ENCODE assay signal across 22 cellular contexts in genomic region chr3:186989429-186989828, GRCh38. TPM values are rescaled to one million over a fixed set of nuclear protein-coding genes. Genes with fewer than 3 reads are reported as not detected.
DNase-seq lines count a peak whose midpoint lies in the region; ATAC-seq and TF ChIP-seq lines count a peak whose summit lies in the region.
"Had no signal": no experiment of that assay in that cellular context is flagged by ENCODE, and none has a peak within 500 bp of the region (broad histone marks: within the 10 kb centered on the region; RNA-seq: fewer than 3 reads in every experiment).

No MANE protein-coding gene starts in this region.

- no peak overlapping the region for H2BK12ac ChIP-seq in H9 (ENCODE audit: insufficient read length, low read depth, low read length)

- no peak for ATAC-seq in activated T-helper 17 cell treated with anti-CD3 and anti-CD28 coated beads, Interleukin-2, amount 50 U/mL, for 72 hours (replicated peaks)
- no peak for ATAC-seq in GM19397 (IDR thresholded peaks at IDR 0.05; ENCODE audit: unreplicated experiment)

- DNase-seq in activated CD4-positive, alpha-beta memory T cell treated with anti-CD3 and anti-CD28 coated beads for 36 hours: no peak
- no peak for DNase-seq in activated CD4-positive, alpha-beta memory T cell treated with anti-CD3 and anti-CD28 coated beads, Interleukin-2, amount 10 ng/mL, durations not matched to agents 7 days and 5 days
- DNase-seq in H9 (no peak), LoVo (ENCODE audit: low spot score) (no peak), AML-193 (lab: John Stamatoyannopoulos, UW) (no peak)
- DNase-seq: 8988T; activated CD4-positive, CD25-positive, alpha-beta regulatory T cell; activated naive CD8-positive, alpha-beta T cell treated with anti-CD3 and anti-CD28 coated beads for 36 hours; C1 segment of cervical spinal cord; DMS79; hypothalamus; KBM-7; NCI-H1417 treated with DMSO at 0.1 percent for 48 hours; NCI-H2171; NCI-H82; pancreas; T-helper 2 cell; upper lobe of left lung had no signal

- H3K79me1 ChIP-seq in H9 (ENCODE audit: insufficient read depth, low read depth, low read length, poor library complexity, severe bottlenecking): no peaks in the 10 kb centered on the region

- WGBS in H9 (ENCODE audit: extremely low coverage, insufficient read length, low lambda C conversion rate): no CpG with 5 or more reads among the region's 1 CpG

- no peak overlapping the region for H2AK5ac ChIP-seq in H9 (ENCODE audit: insufficient read length, low read length)

- no peaks in the 10 kb centered on the region for H3K36me3 ChIP-seq in neutrophil
- H3K36me3 ChIP-seq: pancreas, upper lobe of left lung had no signal

- H4K5ac ChIP-seq in H9 (ENCODE audit: insufficient read length, low read depth, low read length): no peak overlapping the region

- no peak overlapping the region for H2BK5ac ChIP-seq in H9 (ENCODE audit: insufficient read length, low read length)

- CTCF ChIA-PET in activated CD4-positive, alpha-beta memory T cell treated with anti-CD3 and anti-CD28 coated beads for 36 hours (lab: Charles Lee): interaction anchor here (0.7 to 1.8 kb wide), 7 partner anchors 10 to 150 kb away, joined by 3 to 8 read pairs (median 4); partner anchors contain the start of gene RPL39L
- CTCF ChIA-PET in activated CD4-positive, alpha-beta memory T cell treated with anti-CD3 and anti-CD28 coated beads, Interleukin-2, amount 10 ng/mL, durations not matched to agents 7 days and 5 days (lab: Charles Lee): interaction anchor here (0.7 to 2.2 kb wide), 5 partner anchors 9 to 176 kb away, joined by 3 to 7 read pairs (median 4); partner anchors contain the start of gene RPL39L

- no peaks in the 10 kb centered on the region for H3K27me3 Mint-ChIP-seq in activated CD4-positive, alpha-beta memory T cell treated with anti-CD3 and anti-CD28 coated beads for 36 hours
- no peaks in the 10 kb centered on the region for H3K27me3 Mint-ChIP-seq in activated CD4-positive, alpha-beta memory T cell treated with anti-CD3 and anti-CD28 coated beads, Interleukin-2, amount 10 ng/mL, durations not matched to agents 7 days and 5 days
- H3K27me3 Mint-ChIP-seq in H9 (ENCODE audit: low read depth): no peaks in the 10 kb centered on the region
- no peaks in the 10 kb centered on the region for H3K27me3 Mint-ChIP-seq in activated T-helper 17 cell treated with anti-CD3 and anti-CD28 coated beads, Interleukin-2, amount 50 U/mL, for 72 hours
- H3K27me3 Mint-ChIP-seq: activated naive CD8-positive, alpha-beta T cell treated with anti-CD3 and anti-CD28 coated beads for 36 hours had no signal

- no peak overlapping the region for H3K18ac ChIP-seq in H9 (ENCODE audit: insufficient read length, low read depth, low read length)

- POLR2A ChIA-PET in activated CD4-positive, alpha-beta memory T cell treated with anti-CD3 and anti-CD28 coated beads for 36 hours (lab: Charles Lee): interaction anchor here (1.0 to 1.8 kb wide), 4 partner anchors 17 to 57 kb away, joined by 3 to 7 read pairs (median 4); no protein-coding TSS in a partner anchor
- POLR2A ChIA-PET in activated CD4-positive, alpha-beta memory T cell treated with anti-CD3 and anti-CD28 coated beads, Interleukin-2, amount 10 ng/mL, durations not matched to agents 7 days and 5 days (lab: Charles Lee): interaction anchor here (1.1 to 2.1 kb wide), 6 partner anchors 9 to 130 kb away, joined by 3 to 7 read pairs (median 3); no protein-coding TSS in a partner anchor

- H3K27me3 ChIP-seq in H9 (ENCODE audit: insufficient read depth, low read length) (no peaks in the 10 kb centered on the region), neutrophil (no peaks in the 10 kb centered on the region)
- H3K27me3 ChIP-seq: pancreas, upper lobe of left lung had no signal

- no peak overlapping the region for H2BK20ac ChIP-seq in H9 (ENCODE audit: low read depth, low read length, poor library complexity, severe bottlenecking)

- TF ChIP-seq CTCF in H9 (conservative IDR thresholded peaks at IDR 0.05): no peak
- TF ChIP-seq CTCF in neutrophil (IDR thresholded peaks at IDR 0.05): no peak

- H3T11ph ChIP-seq in H9 (ENCODE audit: low read length): no peak overlapping the region

- H4K8ac ChIP-seq in H9 (replicated peaks; ENCODE audit: insufficient read length, low read depth, low read length): no peak overlapping the region

- intact Hi-C loops in activated CD4-positive, alpha-beta memory T cell treated with anti-CD3 and anti-CD28 coated beads for 36 hours (cut with micrococcal nuclease): loop anchor here (1.0 to 5.0 kb wide), 5 partner anchors 11 to 107 kb away; partner anchors contain the start of gene ST6GAL1

- H3K36me3 Mint-ChIP-seq in activated CD4-positive, alpha-beta memory T cell treated with anti-CD3 and anti-CD28 coated beads for 36 hours: peaks cover 39% of the 10 kb centered on the region
- H3K36me3 Mint-ChIP-seq in activated CD4-positive, alpha-beta memory T cell treated with anti-CD3 and anti-CD28 coated beads, Interleukin-2, amount 10 ng/mL, durations not matched to agents 7 days and 5 days (ENCODE audit: low read depth): peaks cover 59% of the 10 kb centered on the region
- peaks cover 26 to 60% (median 58%) of the 10 kb centered on the region in 3 experiments; a peak in 6 of 7 replicates for H3K36me3 Mint-ChIP-seq in H9 (ENCODE audit: insufficient read depth in 1 of 3, low read depth in 3 of 3)
- peaks cover 57% of the 10 kb centered on the region for H3K36me3 Mint-ChIP-seq in activated T-helper 17 cell treated with anti-CD3 and anti-CD28 coated beads, Interleukin-2, amount 50 U/mL, for 72 hours (ENCODE audit: low read depth)

- peaks cover 69% of the 10 kb centered on the region for H3K4me1 Mint-ChIP-seq in activated CD4-positive, alpha-beta memory T cell treated with anti-CD3 and anti-CD28 coated beads for 36 hours (ENCODE audit: low read depth)
- peaks cover 13% of the 10 kb centered on the region for H3K4me1 Mint-ChIP-seq in activated CD4-positive, alpha-beta memory T cell treated with anti-CD3 and anti-CD28 coated beads, Interleukin-2, amount 10 ng/mL, durations not matched to agents 7 days and 5 days
- peaks cover 25 to 45% of the 10 kb centered on the region in 2 experiments for H3K4me1 Mint-ChIP-seq in H9
- H3K4me1 Mint-ChIP-seq in activated T-helper 17 cell treated with anti-CD3 and anti-CD28 coated beads, Interleukin-2, amount 50 U/mL, for 72 hours: peaks cover 45% of the 10 kb centered on the region

- H2AFZ ChIP-seq in H9 (ENCODE audit: low read length): no peak overlapping the region

- no peak overlapping the region for H4K91ac ChIP-seq in H9 (ENCODE audit: insufficient read length, low read depth, low read length)

- no peaks in the 10 kb centered on the region for H3K9me3 Mint-ChIP-seq in activated CD4-positive, alpha-beta memory T cell treated with anti-CD3 and anti-CD28 coated beads for 36 hours
- no peaks in the 10 kb centered on the region for H3K9me3 Mint-ChIP-seq in activated CD4-positive, alpha-beta memory T cell treated with anti-CD3 and anti-CD28 coated beads, Interleukin-2, amount 10 ng/mL, durations not matched to agents 7 days and 5 days
- H3K9me3 Mint-ChIP-seq in H9: no peaks in the 10 kb centered on the region
- H3K9me3 Mint-ChIP-seq in activated T-helper 17 cell treated with anti-CD3 and anti-CD28 coated beads, Interleukin-2, amount 50 U/mL, for 72 hours: no peaks in the 10 kb centered on the region
- H3K9me3 Mint-ChIP-seq: activated naive CD8-positive, alpha-beta T cell treated with anti-CD3 and anti-CD28 coated beads for 36 hours had no signal

- no peak overlapping the region for H3K4me2 ChIP-seq in H9 (ENCODE audit: insufficient read depth, insufficient read length, low read length)

- H3K27ac Mint-ChIP-seq in activated CD4-positive, alpha-beta memory T cell treated with anti-CD3 and anti-CD28 coated beads for 36 hours: peak overlapping the region; percentile 88
- H3K27ac Mint-ChIP-seq in activated CD4-positive, alpha-beta memory T cell treated with anti-CD3 and anti-CD28 coated beads, Interleukin-2, amount 10 ng/mL, durations not matched to agents 7 days and 5 days: no peak overlapping the region
- peak overlapping the region in 2 of 3 experiments; percentile 10 to 39; a peak in 3 of 7 replicates for H3K27ac Mint-ChIP-seq in H9
- peak overlapping the region; percentile 82 for H3K27ac Mint-ChIP-seq in activated T-helper 17 cell treated with anti-CD3 and anti-CD28 coated beads, Interleukin-2, amount 50 U/mL, for 72 hours
- H3K27ac Mint-ChIP-seq: activated naive CD8-positive, alpha-beta T cell treated with anti-CD3 and anti-CD28 coated beads for 36 hours had no signal

- H3K4me1 ChIP-seq in H9 (ENCODE audit: insufficient read depth, low read length) (peaks cover 6% of the 10 kb centered on the region; the same call in 1 of the 2 replicates), neutrophil (ENCODE audit: control insufficient read depth in 1 of 2, insufficient read depth in 1 of 2, low read depth in 1 of 2, low read length in 1 of 2) (peaks cover 44 to 54% of the 10 kb centered on the region in 2 experiments)

- no peak overlapping the region for H3K23ac ChIP-seq in H9 (ENCODE audit: insufficient read length, low read depth, low read length)

- H3K56ac ChIP-seq in H9 (ENCODE audit: insufficient read length, low read depth, low read length): no peak overlapping the region

- no peaks in the 10 kb centered on the region; the same call in 1 of the 2 replicates for H3K79me2 ChIP-seq in H9 (ENCODE audit: insufficient read depth, low read length)

- H3K9ac ChIP-seq in H9 (ENCODE audit: extremely low read depth, insufficient read length, low read length): no peak overlapping the region

- H3K14ac ChIP-seq in H9 (ENCODE audit: insufficient read depth, low read length): no peak overlapping the region

- no peak overlapping the region for H2BK15ac ChIP-seq in H9 (ENCODE audit: low read depth, low read length)

- H3K4me3 ChIP-seq in neutrophil (ENCODE audit: low read depth in 1 of 2, low read length in 1 of 2): no peak overlapping the region
- H3K4me3 ChIP-seq: pancreas, skin epidermis, upper lobe of left lung had no signal

- no peak overlapping the region for H2BK120ac ChIP-seq in H9 (ENCODE audit: low read depth, low read length, poor library complexity, severe bottlenecking)

- H3K9me3 ChIP-seq in H9 (ENCODE audit: control insufficient read depth, low read depth, low read length) (no peaks in the 10 kb centered on the region), neutrophil (no peaks in the 10 kb centered on the region)
- H3K9me3 ChIP-seq: pancreas, upper lobe of left lung had no signal

- no peaks in the 10 kb centered on the region for H3K23me2 ChIP-seq in H9 (ENCODE audit: insufficient read length, low read depth, low read length, poor library complexity, severe bottlenecking)

- no peak overlapping the region for H3K4ac ChIP-seq in H9 (ENCODE audit: low read depth, low read length)

- no peak overlapping the region for H3K4me3 Mint-ChIP-seq in activated CD4-positive, alpha-beta memory T cell treated with anti-CD3 and anti-CD28 coated beads for 36 hours
- no peak overlapping the region for H3K4me3 Mint-ChIP-seq in activated CD4-positive, alpha-beta memory T cell treated with anti-CD3 and anti-CD28 coated beads, Interleukin-2, amount 10 ng/mL, durations not matched to agents 7 days and 5 days
- H3K4me3 Mint-ChIP-seq in H9: no peak overlapping the region
- H3K4me3 Mint-ChIP-seq in activated T-helper 17 cell treated with anti-CD3 and anti-CD28 coated beads, Interleukin-2, amount 50 U/mL, for 72 hours: peak overlapping the region; percentile 28
- H3K4me3 Mint-ChIP-seq: activated naive CD8-positive, alpha-beta T cell treated with anti-CD3 and anti-CD28 coated beads for 36 hours had no signal

- H3K27ac ChIP-seq in H9 (ENCODE audit: insufficient read length, low read depth, low read length) (no peak overlapping the region), neutrophil (peak overlapping the region; percentile 25)
- H3K27ac ChIP-seq: upper lobe of left lung had no signal

- H4K20me1 ChIP-seq in H9 (ENCODE audit: control insufficient read depth, insufficient read depth, insufficient read length): no peaks in the 10 kb centered on the region

RNA-seq across cellular contexts. Expression of gene ST6GAL1, which starts 59.1 kb away (rescaled TPM):
- 100 to 1,000 TPM in 1 of 2 experiments, 10 to 100 TPM in 1; 99.9 to 113 TPM for total RNA-seq in activated CD4-positive, alpha-beta memory T cell treated with anti-CD3 and anti-CD28 coated beads for 36 hours
- total RNA-seq in activated CD4-positive, alpha-beta memory T cell treated with anti-CD3 and anti-CD28 coated beads, Interleukin-2, amount 10 ng/mL, durations not matched to agents 7 days and 5 days: 100 to 1,000 TPM; 116 to 128 TPM
- 139 and 141 TPM in 2 replicates for total RNA-seq in H9 (2021)
- 10 to 100 TPM; 68.0 to 77.4 TPM for total RNA-seq in activated T-helper 17 cell treated with anti-CD3 and anti-CD28 coated beads, Interleukin-2, amount 50 U/mL, for 72 hours
